In the genomic region with DNA sequence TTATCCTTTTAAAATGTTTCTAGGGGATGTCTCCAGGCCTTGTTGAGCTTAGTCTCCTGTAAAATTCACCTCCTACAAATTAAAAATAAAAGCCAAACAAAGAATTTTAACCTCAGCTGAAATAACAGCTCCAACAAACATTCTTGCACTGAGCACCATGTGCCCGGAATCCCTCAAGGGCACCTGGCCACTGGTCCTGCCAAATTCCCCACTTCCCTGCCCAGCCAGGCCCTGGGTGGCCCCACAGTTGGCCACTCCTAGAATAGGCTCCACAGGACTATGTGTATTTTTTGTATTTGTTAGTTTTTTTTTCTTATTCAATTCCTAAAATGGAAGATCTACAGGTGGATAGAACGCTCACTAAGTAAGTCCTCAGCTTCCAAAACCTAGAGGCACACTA, we compare ENCODE assay signal across 19 cellular contexts. TPM values are rescaled to one million over a fixed set of nuclear protein-coding genes. Genes with fewer than 3 reads are reported as not detected.
DNase-seq lines count a peak whose midpoint lies in the region; ATAC-seq and TF ChIP-seq lines count a peak whose summit lies in the region.
"Had no signal": no experiment of that assay in that cellular context is flagged by ENCODE, and none has a peak within 500 bp of the region (broad histone marks: within the 10 kb centered on the region; RNA-seq: fewer than 3 reads in every experiment).

No MANE protein-coding gene starts in this region.

- H3K27me3 Mint-ChIP-seq in stimulated activated naive CD8-positive, alpha-beta T cell treated with anti-CD3 and anti-CD28 coated beads, Interleukin-15, amount 100 ng/mL, for 72 hours, result peaks cover 51% of the 10 kb centered on the region

- intact Hi-C loops in left lung (cut with DNase I), result no loop called here
- intact Hi-C loops in gastrocnemius medialis (cut with DNase I; ENCODE audit: low total_unique reads), result no loop called here

- H3K4me1 Mint-ChIP-seq in stimulated activated naive CD8-positive, alpha-beta T cell treated with anti-CD3 and anti-CD28 coated beads, Interleukin-15, amount 100 ng/mL, for 72 hours, result peaks cover 10% of the 10 kb centered on the region

- in situ Hi-C loops in gastrocnemius medialis (cut with MboI; ENCODE audit: low sequenced_read_pairs in 4 of 4), result loop anchor here in 1 of 4 donors (10.0 kb wide), 1 partner anchor 59 kb away; no protein-coding TSS in a partner anchor

- no peaks in the 10 kb centered on the region for H3K36me3 ChIP-seq in left lung
- H3K36me3 ChIP-seq in gastrocnemius medialis, result no peaks in the 10 kb centered on the region
- H3K36me3 ChIP-seq in SJCRH30, result no peaks in the 10 kb centered on the region

- ATAC-seq in stimulated activated naive CD8-positive, alpha-beta T cell treated with anti-CD3 and anti-CD28 coated beads, Interleukin-15, amount 100 ng/mL, for 72 hours, result no peak
- no peak for ATAC-seq in stimulated activated naive CD8-positive, alpha-beta T cell treated with anti-CD3 and anti-CD28 coated beads, Interleukin-15, Interleukin-2, amounts not matched to agents 100 U/mL and 50 U/mL, for 24 hours
- ATAC-seq in left lung (peak; percentile 51), gastrocnemius medialis (no peak), HG02610 (IDR thresholded peaks at IDR 0.05; ENCODE audit: unreplicated experiment) (no peak)
- ATAC-seq: K562 had no signal

- no peak for DNase-seq in stimulated activated naive CD8-positive, alpha-beta T cell treated with anti-CD3 and anti-CD28 coated beads, Interleukin-15, amount 100 ng/mL, for 72 hours
- DNase-seq in stimulated activated naive CD8-positive, alpha-beta T cell treated with anti-CD3 and anti-CD28 coated beads, Interleukin-15, Interleukin-2, amounts not matched to agents 100 U/mL and 50 U/mL, for 24 hours, result no peak
- DNase-seq in left lung (peak in 1 of 2 donors; percentile 38), gastrocnemius medialis (no peak), SW480 (ENCODE audit: low spot score) (no peak), SJCRH30 (no peak)
- DNase-seq: GDM1, MV-4-11, NCI-H1417 treated with DMSO at 0.1 percent for 48 hours, NCI-H1930, NCI-H2171, NCI-H446 treated with DMSO at 0.1 percent for 48 hours, NCI-H82, PC-9 had no signal

- H3K9me3 ChIP-seq in left lung (no peaks in the 10 kb centered on the region), gastrocnemius medialis (no peaks in the 10 kb centered on the region), SJCRH30 (replicated peaks) (no peaks in the 10 kb centered on the region)

- H3K27me3 ChIP-seq in left lung, result peaks cover 0 to 7% of the 10 kb centered on the region in 2 donors
- H3K27me3 ChIP-seq in gastrocnemius medialis, result no peaks in the 10 kb centered on the region
- no peaks in the 10 kb centered on the region for H3K27me3 ChIP-seq in SJCRH30

- no peak for TF ChIP-seq POLR2A in gastrocnemius medialis (IDR thresholded peaks at IDR 0.05)

- H3K9me3 Mint-ChIP-seq in stimulated activated naive CD8-positive, alpha-beta T cell treated with anti-CD3 and anti-CD28 coated beads, Interleukin-15, amount 100 ng/mL, for 72 hours, result no peaks in the 10 kb centered on the region

- H3K4me3 ChIP-seq in left lung (no peak overlapping the region), gastrocnemius medialis (no peak overlapping the region), SJCRH30 (no peak overlapping the region)
- H3K4me3 ChIP-seq: K562, PC-9 had no signal

- H3K27ac ChIP-seq in left lung, result peak overlapping the region in 1 of 2 donors; percentile 14
- H3K27ac ChIP-seq in gastrocnemius medialis, result peak overlapping the region; percentile 6 to 86 (median 54)
- H3K27ac ChIP-seq in SJCRH30, result no peak overlapping the region
- H3K27ac ChIP-seq: C4-2B, PC-9 had no signal

- H3K4me1 ChIP-seq in left lung (peaks cover 5 to 19% of the 10 kb centered on the region in 2 donors), gastrocnemius medialis (peaks cover 45 to 60% of the 10 kb centered on the region in 2 donors), SJCRH30 (no peaks in the 10 kb centered on the region; the same call in 1 of the 2 replicates)

- TF ChIP-seq CTCF in left lung (IDR thresholded peaks at IDR 0.05), result no peak
- TF ChIP-seq CTCF in gastrocnemius medialis (IDR thresholded peaks at IDR 0.05 in 4 of 5, conservative IDR thresholded peaks at IDR 0.05 in 1 of 5), result no peak

- H3K4me3 Mint-ChIP-seq in stimulated activated naive CD8-positive, alpha-beta T cell treated with anti-CD3 and anti-CD28 coated beads, Interleukin-15, amount 100 ng/mL, for 72 hours, result no peak overlapping the region

- peak overlapping the region; percentile 28 to 53 for H3K27ac Mint-ChIP-seq in stimulated activated naive CD8-positive, alpha-beta T cell treated with anti-CD3 and anti-CD28 coated beads, Interleukin-15, amount 100 ng/mL, for 72 hours

RNA-seq across cellular contexts. Expression of a gene that starts 33.1 kb away (rescaled TPM):
- total RNA-seq in left lung (1 to 10 TPM in 1 of 2 donors, under 1 TPM in 1; 0.12 to 1.2 TPM), gastrocnemius medialis (not detected)
- total RNA-seq in SJCRH30 (2014; rRNA removed; shearing (Covaris generic)), result not detected in 2 replicates
- total RNA-seq: A673, H1, K562, PC-9 had no signal

RNA-seq across cellular contexts. Expression of a gene that starts 40.4 kb away (rescaled TPM):
- total RNA-seq in left lung (under 1 TPM; 0.08 to 0.15 TPM), gastrocnemius medialis (under 1 TPM in 1 of 4 donors, not detected in 3; 0.10 TPM)
- total RNA-seq in SJCRH30 (2014; rRNA removed; shearing (Covaris generic)), result not detected in 2 replicates
- total RNA-seq: A673 had no signal
